ENCODE assay signal across 28 cellular contexts in genomic region chr5:128480158-128480557, GRCh38.
"Had no signal": no experiment of that assay in that cellular context is flagged by ENCODE, and none has a peak within 500 bp of the region (broad histone marks: within the 10 kb centered on the region; RNA-seq: fewer than 3 reads in every experiment).

No MANE protein-coding gene starts in this region.

- H3K27ac ChIP-seq: neural progenitor cell, ovary, parathyroid adenoma, psoas muscle, right lobe of liver, sigmoid colon, suprapubic skin, testis, tibial artery, transverse colon, upper lobe of left lung, vagina had no signal

- H3K9me3 Mint-ChIP-seq: naive thymus-derived CD4-positive, alpha-beta T cell; neural progenitor cell; stimulated activated naive CD8-positive, alpha-beta T cell treated with anti-CD3 and anti-CD28 coated beads, Interleukin-15, amount 100 ng/mL, for 72 hours had no signal

- DNase-seq: naive thymus-derived CD4-positive, alpha-beta T cell; natural killer cell; occipital lobe; ovary; posterior cingulate gyrus; psoas muscle; right cardiac atrium; right lobe of liver; sigmoid colon; small intestine; stimulated activated CD4-positive, alpha-beta T cell treated with anti-CD3 and anti-CD28 coated beads, Interleukin-15, amount 100 ng/mL, for 24 hours; stimulated activated CD4-positive, alpha-beta T cell treated with anti-CD3 and anti-CD28 coated beads, Interleukin-2, amount 100 ng/mL, for 24 hours; stimulated activated CD4-positive, alpha-beta T cell treated with anti-CD3 and anti-CD28 coated beads, Interleukin-2, amount 100 ng/mL, for 48 hours; stimulated activated CD4-positive, alpha-beta T cell treated with anti-CD3 and anti-CD28 coated beads, Interleukin-4, amount 100 ng/mL, for 24 hours; stimulated activated naive CD4-positive, alpha-beta T cell; stimulated activated naive CD8-positive, alpha-beta T cell treated with anti-CD3 and anti-CD28 coated beads, Interleukin-15, amount 100 ng/mL, for 72 hours; stimulated activated naive CD8-positive, alpha-beta T cell treated with anti-CD3 and anti-CD28 coated beads, Interleukin-15, Interleukin-2, amounts not matched to agents 100 U/mL and 50 U/mL, for 24 hours; substantia nigra; testis; tibial artery; transverse colon; upper lobe of left lung had no signal

- H3K4me3 Mint-ChIP-seq: naive thymus-derived CD4-positive, alpha-beta T cell; natural killer cell; neural progenitor cell; stimulated activated effector memory CD8-positive, alpha-beta T cell treated with anti-CD3 and anti-CD28 coated beads, Interleukin-12 subunit alpha, Interleukin-12 subunit beta, amount 100 ng/mL, for 72 hours; stimulated activated naive CD8-positive, alpha-beta T cell treated with anti-CD3 and anti-CD28 coated beads, Interleukin-15, amount 100 ng/mL, for 72 hours had no signal

- H3K36me3 ChIP-seq: neural progenitor cell, ovary, right lobe of liver, sigmoid colon, suprapubic skin, tibial artery, transverse colon, upper lobe of left lung, vagina had no signal

- H3K27me3 ChIP-seq: neural progenitor cell, ovary, right lobe of liver, sigmoid colon, suprapubic skin, testis, tibial artery, upper lobe of left lung, vagina had no signal

- H3K4me1 Mint-ChIP-seq: naive thymus-derived CD4-positive, alpha-beta T cell; natural killer cell; stimulated activated effector memory CD8-positive, alpha-beta T cell treated with anti-CD3 and anti-CD28 coated beads, Interleukin-12 subunit alpha, Interleukin-12 subunit beta, amount 100 ng/mL, for 72 hours; stimulated activated naive CD8-positive, alpha-beta T cell treated with anti-CD3 and anti-CD28 coated beads, Interleukin-15, amount 100 ng/mL, for 72 hours had no signal

- H3K27ac Mint-ChIP-seq: naive thymus-derived CD4-positive, alpha-beta T cell; natural killer cell; neural progenitor cell; progenitor cell of endocrine pancreas; stimulated activated effector memory CD8-positive, alpha-beta T cell treated with anti-CD3 and anti-CD28 coated beads, Interleukin-12 subunit alpha, Interleukin-12 subunit beta, amount 100 ng/mL, for 72 hours; stimulated activated naive CD8-positive, alpha-beta T cell treated with anti-CD3 and anti-CD28 coated beads, Interleukin-15, amount 100 ng/mL, for 72 hours had no signal

- ATAC-seq: naive thymus-derived CD4-positive, alpha-beta T cell; natural killer cell; psoas muscle; right cardiac atrium; right lobe of liver; stimulated activated effector memory CD8-positive, alpha-beta T cell treated with anti-CD3 and anti-CD28 coated beads, Interleukin-12 subunit alpha, Interleukin-12 subunit beta, amount 100 ng/mL, for 72 hours; stimulated activated naive CD8-positive, alpha-beta T cell treated with anti-CD3 and anti-CD28 coated beads, Interleukin-15, amount 100 ng/mL, for 72 hours; stimulated activated naive CD8-positive, alpha-beta T cell treated with anti-CD3 and anti-CD28 coated beads, Interleukin-15, Interleukin-2, amounts not matched to agents 100 U/mL and 50 U/mL, for 24 hours had no signal

- H3K36me3 Mint-ChIP-seq: naive thymus-derived CD4-positive, alpha-beta T cell; natural killer cell; stimulated activated effector memory CD8-positive, alpha-beta T cell treated with anti-CD3 and anti-CD28 coated beads, Interleukin-12 subunit alpha, Interleukin-12 subunit beta, amount 100 ng/mL, for 72 hours had no signal

- H3K27me3 Mint-ChIP-seq: naive thymus-derived CD4-positive, alpha-beta T cell; progenitor cell of endocrine pancreas; stimulated activated naive CD8-positive, alpha-beta T cell treated with anti-CD3 and anti-CD28 coated beads, Interleukin-15, amount 100 ng/mL, for 72 hours had no signal

- H3K9me3 ChIP-seq: ovary, psoas muscle, right lobe of liver, sigmoid colon, suprapubic skin, testis, tibial artery, transverse colon, upper lobe of left lung, vagina had no signal

- H3K4me1 ChIP-seq: neural progenitor cell, parathyroid adenoma, psoas muscle, right lobe of liver, suprapubic skin, testis, tibial artery, transverse colon, vagina had no signal

- H3K4me3 ChIP-seq: neural progenitor cell, ovary, psoas muscle, right lobe of liver, sigmoid colon, suprapubic skin, testis, tibial artery, transverse colon, upper lobe of left lung, vagina had no signal
